ENCODE assay signal across 8 cellular contexts in the genomic region with DNA sequence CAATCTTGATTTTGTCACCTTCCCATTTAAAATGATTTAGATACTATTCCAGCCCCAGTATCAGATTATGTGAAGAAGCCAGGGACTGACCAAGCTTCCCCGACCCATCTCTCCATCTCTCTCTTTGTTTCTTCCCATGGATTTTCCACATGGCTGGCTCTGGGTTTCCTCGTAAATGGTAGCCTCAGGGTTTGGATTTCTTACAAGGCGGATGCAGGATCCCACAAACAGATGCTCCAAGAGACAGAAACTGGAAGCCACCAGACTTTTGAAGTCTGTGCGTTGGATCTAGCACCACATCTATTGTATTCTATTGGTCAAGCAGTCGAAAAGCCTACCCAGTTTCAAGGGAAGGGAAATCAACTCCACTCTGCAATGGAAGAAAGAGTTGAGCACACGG. TPM values are rescaled to one million over a fixed set of nuclear protein-coding genes. Genes with fewer than 3 reads are reported as not detected.
"Had no signal": no experiment of that assay in that cellular context is flagged by ENCODE, and none has a peak within 500 bp of the region (broad histone marks: within the 10 kb centered on the region; RNA-seq: fewer than 3 reads in every experiment).

No MANE protein-coding gene starts in this region.

- DNase-seq: H9, HCEC 1CT, IMR-90, KG1 had no signal

- ATAC-seq: GM23338, K562 had no signal

- H3K4me3 ChIP-seq: GM23338, K562 had no signal

RNA-seq across cellular contexts. Expression of a gene that starts 46.0 kb away (rescaled TPM):
- total RNA-seq: H1, H9, HT-29, IMR-90, K562 had no signal
